Comparison of ENCODE assay signal across 8 cellular contexts in the genomic region with DNA sequence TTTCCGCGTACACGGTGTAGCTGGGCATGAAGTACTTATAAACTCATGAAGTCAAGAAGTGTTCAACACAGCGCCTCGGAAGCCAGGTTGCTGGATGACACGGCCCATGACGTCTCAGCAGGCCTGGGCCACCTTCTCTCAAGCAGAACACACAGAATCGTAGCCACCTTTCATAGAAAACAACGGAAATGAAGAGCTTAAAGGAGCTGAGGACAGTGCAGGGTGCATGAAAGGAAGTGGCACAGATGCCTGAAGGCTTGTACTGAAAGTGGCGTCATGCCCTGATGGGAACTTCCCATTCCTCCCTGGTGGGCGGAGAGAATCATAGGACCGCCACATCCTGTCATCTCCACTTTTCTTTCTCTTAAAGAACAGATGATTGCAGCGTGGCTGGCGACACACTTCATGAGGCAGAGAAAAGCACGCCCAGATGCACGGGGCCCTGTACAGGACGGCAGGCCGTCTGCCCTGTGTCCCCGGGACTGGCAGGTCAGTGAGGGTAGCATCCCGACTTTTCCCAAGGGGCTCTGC. TPM values are rescaled to one million over a fixed set of nuclear protein-coding genes. Genes with fewer than 3 reads are reported as not detected.
DNase-seq lines count a peak whose midpoint lies in the region; ATAC-seq and TF ChIP-seq lines count a peak whose summit lies in the region.

No MANE protein-coding gene starts in this region.

- ATAC-seq in heart right ventricle (peak in 5 of 8 donors; percentile 34 to 62 (median 51)), HG03159 (IDR thresholded peaks at IDR 0.05; ENCODE audit: unreplicated experiment) (peak; percentile 76)

- H3K23ac ChIP-seq in mesenchymal stem cell (ENCODE audit: low read length in 2 of 2): no peak overlapping the region

- H4K91ac ChIP-seq in mesenchymal stem cell (ENCODE audit: low read length): no peak overlapping the region

- no peak overlapping the region for H2BK120ac ChIP-seq in mesenchymal stem cell (ENCODE audit: low read depth, low read length)

- no peak overlapping the region for H4K8ac ChIP-seq in mesenchymal stem cell (ENCODE audit: low read length)

- H3K9ac ChIP-seq in mesenchymal stem cell (ENCODE audit: low read length): no peak overlapping the region

- no peaks in the 10 kb centered on the region for H3K9me3 ChIP-seq in heart right ventricle
- H3K9me3 ChIP-seq in left ventricle myocardium inferior (replicated peaks): no peaks in the 10 kb centered on the region
- H3K9me3 ChIP-seq in mesenchymal stem cell (ENCODE audit: control insufficient read depth, low read length): no peaks in the 10 kb centered on the region

- H3K27ac ChIP-seq in heart right ventricle (peak overlapping the region in 1 of 10 donors; percentile 69), left ventricle myocardium inferior (replicated peaks) (no peak overlapping the region), mesenchymal stem cell (ENCODE audit: low read length, poor library complexity, severe bottlenecking) (no peak overlapping the region)

- TF ChIP-seq CTCF in heart right ventricle (IDR thresholded peaks at IDR 0.05) (no peak), left ventricle myocardium inferior (IDR thresholded peaks at IDR 0.05; ENCODE audit: borderline replicate concordance) (no peak)

- H3K27me3 ChIP-seq in heart right ventricle (no peaks in the 10 kb centered on the region), left ventricle myocardium inferior (ENCODE audit: low read depth) (no peaks in the 10 kb centered on the region), mesenchymal stem cell (ENCODE audit: control insufficient read depth in 1 of 2, insufficient read depth in 1 of 2, low read length in 2 of 2) (no peaks in the 10 kb centered on the region)

- H3K4ac ChIP-seq in mesenchymal stem cell (ENCODE audit: low read depth in 1 of 2, low read length in 2 of 2): no peak overlapping the region

- H3K79me1 ChIP-seq in mesenchymal stem cell (replicated peaks; ENCODE audit: low read length, poor library complexity, severe bottlenecking): peaks cover 63% of the 10 kb centered on the region

- no peak for DNase-seq in heart right ventricle
- DNase-seq in left ventricle myocardium inferior: no peak
- DNase-seq in activated CD4-positive, alpha-beta T cell treated with anti-CD3 and anti-CD28 coated beads for 48 hours: peak; percentile 88
- peak; percentile 73 for DNase-seq in fibroblast of gingiva (ENCODE audit: low read depth)
- DNase-seq in stimulated activated CD8-positive, alpha-beta memory T cell treated with anti-CD3 and anti-CD28 coated beads, Interleukin-12 subunit alpha, Interleukin-12 subunit beta, amount 100 ng/mL, for 4 hours (ENCODE audit: low read depth): peak; percentile 28
- DNase-seq in mesenchymal stem cell: no peak
- DNase-seq in NCI-H1694 (lab: John Stamatoyannopoulos, UW): no peak

- H3K36me3 ChIP-seq in heart right ventricle: peaks cover 0 to 18% (median 0%) of the 10 kb centered on the region in 9 donors
- H3K36me3 ChIP-seq in left ventricle myocardium inferior: no peaks in the 10 kb centered on the region
- peaks cover 3 to 37% of the 10 kb centered on the region in 2 experiments for H3K36me3 ChIP-seq in mesenchymal stem cell (ENCODE audit: control insufficient read depth in 1 of 2, insufficient read depth in 2 of 2, low read depth in 1 of 2, low read length in 2 of 2)

- H2AFZ ChIP-seq in mesenchymal stem cell (ENCODE audit: low read depth, low read length): no peak overlapping the region

- H3K18ac ChIP-seq in mesenchymal stem cell (ENCODE audit: low read depth in 1 of 2, low read length in 2 of 2): no peak overlapping the region

- H2BK12ac ChIP-seq in mesenchymal stem cell (ENCODE audit: low read length in 2 of 2): no peak overlapping the region

- H2BK5ac ChIP-seq in mesenchymal stem cell (ENCODE audit: low read depth, low read length, poor library complexity, severe bottlenecking): no peak overlapping the region

- H2AK5ac ChIP-seq in mesenchymal stem cell (ENCODE audit: low read length, severe bottlenecking): no peak overlapping the region

- H3K4me3 ChIP-seq in heart right ventricle: peak overlapping the region in 1 of 10 donors; percentile 12
- H3K4me3 ChIP-seq in left ventricle myocardium inferior: no peak overlapping the region
- H3K4me3 ChIP-seq in mesenchymal stem cell (ENCODE audit: insufficient read depth in 1 of 2, low read depth in 1 of 2, low read length in 2 of 2): no peak overlapping the region

- no peak overlapping the region for H2BK15ac ChIP-seq in mesenchymal stem cell (ENCODE audit: low read depth, poor library complexity, severe bottlenecking)

- WGBS in heart right ventricle, 2 donors: 82 to 83% methylated on average over 20 of the region's 20 CpGs
- WGBS in mesenchymal stem cell: 95% methylated on average over 19 of the region's 20 CpGs

- no peak overlapping the region for H3K14ac ChIP-seq in mesenchymal stem cell (ENCODE audit: low read length in 2 of 2)

- intact Hi-C loops in heart right ventricle (cut with DNase I): no loop called here
- intact Hi-C loops in left ventricle myocardium inferior (cut with micrococcal nuclease): no loop called here

- peaks cover 0 to 17% (median 0%) of the 10 kb centered on the region in 9 donors for H3K4me1 ChIP-seq in heart right ventricle
- H3K4me1 ChIP-seq in left ventricle myocardium inferior: no peaks in the 10 kb centered on the region
- peaks cover 9% of the 10 kb centered on the region for H3K4me1 ChIP-seq in mesenchymal stem cell (ENCODE audit: control insufficient read depth, insufficient read depth, low read depth, low read length)

- no peak overlapping the region for H3K4me2 ChIP-seq in mesenchymal stem cell (ENCODE audit: low read length, poor library complexity, severe bottlenecking)

RNA-seq across cellular contexts. Expression of gene HDAC4, which starts 31.1 kb away (rescaled TPM):
- total RNA-seq in heart right ventricle (10 to 100 TPM; 18.8 to 40.0 (median 27.2) TPM), left ventricle myocardium inferior (23.9 TPM)
- 10 to 100 TPM in 1 of 2 donors, 1 to 10 TPM in 1; 3.7 to 14.9 TPM for polyA plus RNA-seq in heart right ventricle
- polyA plus RNA-seq in mesenchymal stem cell (2013, experiment 1 of 2): 7.9 TPM
- polyA plus RNA-seq in mesenchymal stem cell (2013, experiment 2 of 2): 8.8 TPM

Comparison
In these comparisons a context has a peak if more than half of its experiments do, and no peak if none do; other contexts are left out.
1. DNase-seq: peak in activated CD4-positive, alpha-beta T cell treated with anti-CD3 and anti-CD28 coated beads for 48 hours (single experiment), fibroblast of gingiva (single experiment) and stimulated activated CD8-positive, alpha-beta memory T cell treated with anti-CD3 and anti-CD28 coated beads, Interleukin-12 subunit alpha, Interleukin-12 subunit beta, amount 100 ng/mL, for 4 hours (single experiment); none in heart right ventricle (0 of 2), left ventricle myocardium inferior (single experiment), mesenchymal stem cell (single experiment) and NCI-H1694 (single experiment).